9 cellular contexts compared by ENCODE assay signal in the genomic region with DNA sequence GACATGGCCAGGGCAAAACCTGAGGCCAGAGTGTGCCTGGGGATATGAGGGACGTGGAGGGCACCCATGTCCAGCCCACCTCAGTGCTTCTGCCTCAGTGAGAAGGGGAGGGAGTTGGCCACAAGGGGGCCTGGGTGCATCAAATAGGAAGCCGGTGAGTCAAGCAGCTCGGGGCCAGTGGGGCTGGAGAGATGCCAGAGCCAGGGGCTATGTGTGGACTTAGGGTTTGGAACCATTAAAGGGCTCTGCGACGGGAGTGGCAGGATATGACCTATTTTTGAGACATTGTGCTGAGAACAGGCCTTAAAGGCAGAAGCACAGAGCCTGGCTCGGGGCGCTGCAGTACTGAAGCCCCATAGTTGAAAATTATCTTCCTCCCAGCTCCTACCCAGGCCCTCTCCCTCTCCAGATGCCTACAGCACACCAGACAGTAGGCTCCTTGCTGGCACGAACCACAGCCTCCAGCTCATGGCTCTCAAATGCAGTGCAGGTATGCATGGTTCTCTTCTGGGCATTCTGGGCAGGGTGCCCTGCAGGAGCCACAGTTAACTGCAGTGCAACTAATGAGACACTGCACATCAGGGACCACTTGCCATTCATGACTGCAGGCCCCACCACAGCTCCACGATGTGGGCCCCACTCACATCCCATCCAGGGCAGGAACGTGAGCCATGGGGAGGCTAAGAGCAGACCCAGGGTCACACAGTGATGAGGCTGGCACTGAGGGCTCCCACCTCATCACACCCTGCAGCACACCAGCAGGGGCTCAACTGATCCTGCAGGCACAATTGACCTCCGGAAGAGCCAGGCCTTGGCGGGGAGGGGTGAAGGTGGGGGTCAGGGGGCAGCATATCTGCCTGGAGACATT. TPM values are rescaled to one million over a fixed set of nuclear protein-coding genes. Genes with fewer than 3 reads are reported as not detected.
DNase-seq lines count a peak whose midpoint lies in the region; ATAC-seq and TF ChIP-seq lines count a peak whose summit lies in the region.
"Had no signal": no experiment of that assay in that cellular context is flagged by ENCODE, and none has a peak within 500 bp of the region (broad histone marks: within the 10 kb centered on the region; RNA-seq: fewer than 3 reads in every experiment).

No MANE protein-coding gene starts in this region.

- peaks cover 3% of the 10 kb centered on the region for H3K4me1 Mint-ChIP-seq in activated T-helper 1 cell treated with anti-CD3 and anti-CD28 coated beads, Interleukin-12 subunit alpha, Interleukin-12 subunit beta, Interleukin-2, Interleukin-4 antibody, amounts not matched to agents 30 ng/mL and 10 ng/mL and 1 ng/mL, durations not matched to agents 14 hours and 24 hours and 36 hours (ENCODE audit: low read depth)

- H3K27me3 ChIP-seq in H7 (ENCODE audit: control insufficient read depth, insufficient read depth, low read length) = peaks cover 6% of the 10 kb centered on the region
- H3K27me3 ChIP-seq in cardiac muscle cell = no peaks in the 10 kb centered on the region
- H3K27me3 ChIP-seq in prostate gland (replicated peaks; ENCODE audit: insufficient read depth) = no peaks in the 10 kb centered on the region

- peaks cover 9% of the 10 kb centered on the region for H3K36me3 Mint-ChIP-seq in activated T-helper 1 cell treated with anti-CD3 and anti-CD28 coated beads, Interleukin-12 subunit alpha, Interleukin-12 subunit beta, Interleukin-2, Interleukin-4 antibody, amounts not matched to agents 30 ng/mL and 10 ng/mL and 1 ng/mL, durations not matched to agents 14 hours and 24 hours and 36 hours (ENCODE audit: low read depth)

- 44% methylated on average over 12 of the region's 12 CpGs for WGBS in prostate gland

- peaks cover 6% of the 10 kb centered on the region for H3K36me3 ChIP-seq in H7 (replicated peaks; ENCODE audit: control insufficient read depth, insufficient read depth, low read length)
- H3K36me3 ChIP-seq in cardiac muscle cell = peaks cover 23% of the 10 kb centered on the region
- H3K36me3 ChIP-seq in prostate gland = peaks cover 0 to 9% of the 10 kb centered on the region in 2 donors

- no peak for TF ChIP-seq POLR2A in prostate gland (IDR thresholded peaks at IDR 0.05)

- H3K27me3 Mint-ChIP-seq in activated T-helper 1 cell treated with anti-CD3 and anti-CD28 coated beads, Interleukin-12 subunit alpha, Interleukin-12 subunit beta, Interleukin-2, Interleukin-4 antibody, amounts not matched to agents 30 ng/mL and 10 ng/mL and 1 ng/mL, durations not matched to agents 14 hours and 24 hours and 36 hours (ENCODE audit: insufficient read depth) = no peaks in the 10 kb centered on the region

- H3K9me3 Mint-ChIP-seq in activated T-helper 1 cell treated with anti-CD3 and anti-CD28 coated beads, Interleukin-12 subunit alpha, Interleukin-12 subunit beta, Interleukin-2, Interleukin-4 antibody, amounts not matched to agents 30 ng/mL and 10 ng/mL and 1 ng/mL, durations not matched to agents 14 hours and 24 hours and 36 hours = no peaks in the 10 kb centered on the region

- H3K27ac ChIP-seq in C4-2B (peak overlapping the region; percentile 43), cardiac muscle cell (peak overlapping the region; percentile 64), prostate gland (peak overlapping the region; percentile 9 to 41)
- H3K27ac ChIP-seq: SK-N-MC had no signal

- H3K4me3 ChIP-seq in H7 (ENCODE audit: insufficient read depth, low read depth, low read length) (no peak overlapping the region), cardiac muscle cell (no peak overlapping the region), prostate gland (no peak overlapping the region)
- H3K4me3 ChIP-seq: SK-N-MC had no signal

- intact Hi-C loops in prostate gland (cut with DNase I) = loop anchor here (10.0 kb wide), 1 partner anchor 122 kb away; no protein-coding TSS in a partner anchor
- intact Hi-C loops in activated T-helper 1 cell treated with anti-CD3 and anti-CD28 coated beads, Interleukin-12 subunit alpha, Interleukin-12 subunit beta, Interleukin-2, Interleukin-4 antibody, amounts not matched to agents 30 ng/mL and 10 ng/mL and 1 ng/mL, durations not matched to agents 14 hours and 24 hours and 36 hours (cut with micrococcal nuclease) = loop anchor here (1.0 kb wide), 1 partner anchor 124 kb away; no protein-coding TSS in a partner anchor

- no peaks in the 10 kb centered on the region for H3K9me3 ChIP-seq in cardiac muscle cell (ENCODE audit: low read depth)
- H3K9me3 ChIP-seq in prostate gland = no peaks in the 10 kb centered on the region

- H3K27ac Mint-ChIP-seq in activated T-helper 1 cell treated with anti-CD3 and anti-CD28 coated beads, Interleukin-12 subunit alpha, Interleukin-12 subunit beta, Interleukin-2, Interleukin-4 antibody, amounts not matched to agents 30 ng/mL and 10 ng/mL and 1 ng/mL, durations not matched to agents 14 hours and 24 hours and 36 hours = no peak overlapping the region

- DNase-seq in H7 (peak; percentile 91), OCI-M1 (lab: John Stamatoyannopoulos, UW) (peak; percentile 51), amniotic epithelial cell (ENCODE audit: low read depth) (peak; percentile 74), cardiac muscle cell (ENCODE audit: low read depth in 1 of 2, low spot score in 1 of 2) (peak; percentile 85 to 89), prostate gland (ENCODE audit: low spot score) (peak; percentile 31)
- DNase-seq in activated T-helper 1 cell treated with anti-CD3 and anti-CD28 coated beads, Interleukin-12 subunit alpha, Interleukin-12 subunit beta, Interleukin-2, Interleukin-4 antibody, amounts not matched to agents 30 ng/mL and 10 ng/mL and 1 ng/mL, durations not matched to agents 14 hours and 24 hours and 36 hours (ENCODE audit: low spot score) = no peak

- H3K4me1 ChIP-seq in cardiac muscle cell (ENCODE audit: low read depth) (peaks cover 3% of the 10 kb centered on the region), prostate gland (replicated peaks) (peaks cover 9% of the 10 kb centered on the region)

- TF ChIP-seq CTCF in C4-2B (conservative IDR thresholded peaks at IDR 0.05) = no peak; the same call in 1 of the 2 replicates
- peak; percentile 92 for TF ChIP-seq CTCF in cardiac muscle cell (IDR thresholded peaks at IDR 0.05; ENCODE audit: low read depth, low read length)
- TF ChIP-seq CTCF in prostate gland (IDR thresholded peaks at IDR 0.05) = peak; percentile 33 to 71 (median 47)

- H3K4me3 Mint-ChIP-seq in activated T-helper 1 cell treated with anti-CD3 and anti-CD28 coated beads, Interleukin-12 subunit alpha, Interleukin-12 subunit beta, Interleukin-2, Interleukin-4 antibody, amounts not matched to agents 30 ng/mL and 10 ng/mL and 1 ng/mL, durations not matched to agents 14 hours and 24 hours and 36 hours = no peak overlapping the region

- no peak for ATAC-seq in HG03565 (IDR thresholded peaks at IDR 0.05; ENCODE audit: unreplicated experiment)

RNA-seq across cellular contexts. Expression of gene PGAM2, which starts 7.2 kb away (rescaled TPM):
- 2.7 and 4.5 TPM in 2 replicates for total RNA-seq in H7 (2014; rRNA removed; shearing (Covaris generic))
- total RNA-seq in cardiac muscle cell (129 and 148 TPM in 2 replicates), prostate gland (1 to 10 TPM in 1 of 2 donors, not detected in 1; 9.7 TPM)
- 165 and 213 TPM in 2 replicates for polyA plus RNA-seq in cardiac muscle cell
- total RNA-seq in activated T-helper 1 cell treated with anti-CD3 and anti-CD28 coated beads, Interleukin-12 subunit alpha, Interleukin-12 subunit beta, Interleukin-2, Interleukin-4 antibody, amounts not matched to agents 30 ng/mL and 10 ng/mL and 1 ng/mL, durations not matched to agents 14 hours and 24 hours and 36 hours = 0.42 and 0.78 TPM in 2 replicates

RNA-seq across cellular contexts. Expression of gene POLM, which starts 9.7 kb away (rescaled TPM):
- total RNA-seq in H7 (2014; rRNA removed; shearing (Covaris generic)) = 16.9 and 17.0 TPM in 2 replicates
- total RNA-seq in cardiac muscle cell (52.5 and 95.9 TPM in 2 replicates), prostate gland (10 to 100 TPM; 63.7 to 80.7 TPM)
- polyA plus RNA-seq in cardiac muscle cell = 25.1 and 26.7 TPM in 2 replicates
- 36.9 and 41.7 TPM in 2 replicates for total RNA-seq in activated T-helper 1 cell treated with anti-CD3 and anti-CD28 coated beads, Interleukin-12 subunit alpha, Interleukin-12 subunit beta, Interleukin-2, Interleukin-4 antibody, amounts not matched to agents 30 ng/mL and 10 ng/mL and 1 ng/mL, durations not matched to agents 14 hours and 24 hours and 36 hours

RNA-seq across cellular contexts. Expression of gene DBNL, which starts 28.1 kb away (rescaled TPM):
- total RNA-seq in H7 (2014; rRNA removed; shearing (Covaris generic)) = 43.0 and 63.8 TPM in 2 replicates
- total RNA-seq in cardiac muscle cell (130 TPM in 2 replicates), prostate gland (100 to 1,000 TPM; 118 to 120 TPM)
- 69.3 and 129 TPM in 2 replicates for polyA plus RNA-seq in cardiac muscle cell
- total RNA-seq in activated T-helper 1 cell treated with anti-CD3 and anti-CD28 coated beads, Interleukin-12 subunit alpha, Interleukin-12 subunit beta, Interleukin-2, Interleukin-4 antibody, amounts not matched to agents 30 ng/mL and 10 ng/mL and 1 ng/mL, durations not matched to agents 14 hours and 24 hours and 36 hours = 140 TPM in 2 replicates

RNA-seq across cellular contexts. Expression of gene AEBP1, which starts 31.5 kb away (rescaled TPM):
- 12.9 and 15.8 TPM in 2 replicates for total RNA-seq in H7 (2014; rRNA removed; shearing (Covaris generic))
- total RNA-seq in cardiac muscle cell (60.8 and 94.1 TPM in 2 replicates), prostate gland (100 to 1,000 TPM in 1 of 2 donors, 10 to 100 TPM in 1; 40.4 to 219 TPM)
- 96.0 and 107 TPM in 2 replicates for polyA plus RNA-seq in cardiac muscle cell
- 17.0 and 17.2 TPM in 2 replicates for total RNA-seq in activated T-helper 1 cell treated with anti-CD3 and anti-CD28 coated beads, Interleukin-12 subunit alpha, Interleukin-12 subunit beta, Interleukin-2, Interleukin-4 antibody, amounts not matched to agents 30 ng/mL and 10 ng/mL and 1 ng/mL, durations not matched to agents 14 hours and 24 hours and 36 hours

RNA-seq across cellular contexts. Expression of gene POLD2, which starts 50.8 kb away (rescaled TPM):
- total RNA-seq in H7 (2014; rRNA removed; shearing (Covaris generic)) = 134 and 136 TPM in 2 replicates
- 123 and 133 TPM in 2 replicates for total RNA-seq in cardiac muscle cell
- 194 and 198 TPM in 2 replicates for polyA plus RNA-seq in cardiac muscle cell
- 10 to 100 TPM; 53.1 to 65.9 TPM for total RNA-seq in prostate gland
- total RNA-seq in activated T-helper 1 cell treated with anti-CD3 and anti-CD28 coated beads, Interleukin-12 subunit alpha, Interleukin-12 subunit beta, Interleukin-2, Interleukin-4 antibody, amounts not matched to agents 30 ng/mL and 10 ng/mL and 1 ng/mL, durations not matched to agents 14 hours and 24 hours and 36 hours = 234 and 250 TPM in 2 replicates

Comparison
In these comparisons a context has a peak if more than half of its experiments do, and no peak if none do; other contexts are left out.
1. RNA of gene PGAM2, which starts 7.2 kb away (total RNA-seq): 129 to 148 TPM in cardiac muscle cell; 9.7 TPM in prostate gland, 2.7 to 4.5 TPM in H7 and 0.42 to 0.78 TPM in activated T-helper 1 cell treated with anti-CD3 and anti-CD28 coated beads, Interleukin-12 subunit alpha, Interleukin-12 subunit beta, Interleukin-2, Interleukin-4 antibody, amounts not matched to agents 30 ng/mL and 10 ng/mL and 1 ng/mL, durations not matched to agents 14 hours and 24 hours and 36 hours; every median in the first group is over 10 times any median in the second.
2. Peak in every context shown above with its lines, with median percentiles within 50 percentile points of each other: H3K27ac ChIP-seq.